In genomic region chr14:101630056-101630960, GRCh38 we compare ENCODE assay signal across 16 cellular contexts.
DNase-seq lines count a peak whose midpoint lies in the region; ATAC-seq, FAIRE-seq and TF ChIP-seq lines count a peak whose summit lies in the region.
"Had no signal": no experiment of that assay in that cellular context is flagged by ENCODE, and none has a peak within 500 bp of the region (broad histone marks: within the 10 kb centered on the region; RNA-seq: fewer than 3 reads in every experiment).

No MANE protein-coding gene starts in this region.

- no peak overlapping the region for H3K4me3 ChIP-seq in K562
- H3K4me3 ChIP-seq in neural cell (ENCODE audit: low read length): peak overlapping the region; percentile 38
- H3K4me3 ChIP-seq: BLaER1, GM12878, GM23338 had no signal

- BruUV-seq in K562 (replicated peaks; lab: Mats Ljungman, UMichigan): no TSS peak

- H2AFZ ChIP-seq in K562 (ENCODE audit: low read depth, low read length) (no peak overlapping the region), neural cell (ENCODE audit: low read depth, low read length) (no peak overlapping the region)
- H2AFZ ChIP-seq: GM23338 had no signal

- H3K4me1 ChIP-seq in K562 (replicated peaks in 1 of 2; ENCODE audit: control insufficient read depth in 2 of 2, insufficient read depth in 2 of 2, low read length in 2 of 2): peaks cover 6 to 25% of the 10 kb centered on the region in 2 experiments; a peak in 4 of 5 replicates

- TF ChIP-seq EP300 in K562 (IDR thresholded peaks at IDR 0.05; ENCODE audit: low read length) (no peak), neural cell (conservative IDR thresholded peaks at IDR 0.05; ENCODE audit: poor library complexity, severe bottlenecking) (no peak)

- ATAC-seq in K562: no peak
- no peak for ATAC-seq in stimulated activated naive CD8-positive, alpha-beta T cell treated with anti-CD3 and anti-CD28 coated beads, Interleukin-15, amount 100 ng/mL, for 72 hours
- ATAC-seq in GM19351 (IDR thresholded peaks at IDR 0.05; ENCODE audit: unreplicated experiment): no peak
- ATAC-seq: GM12878, GM23338 had no signal

- no peak overlapping the region for H3K4me3 Mint-ChIP-seq in stimulated activated naive CD8-positive, alpha-beta T cell treated with anti-CD3 and anti-CD28 coated beads, Interleukin-15, amount 100 ng/mL, for 72 hours
- H3K4me3 Mint-ChIP-seq: CD4-positive, CD25-positive, alpha-beta regulatory T cell; GM23338; H9 had no signal

- H3K36me3 ChIP-seq in K562 (ENCODE audit: control insufficient read depth, insufficient read depth, low read length) (no peaks in the 10 kb centered on the region), neural cell (ENCODE audit: insufficient read depth, low read length) (no peaks in the 10 kb centered on the region)
- H3K36me3 ChIP-seq: BLaER1 had no signal

- H3K4me1 Mint-ChIP-seq in stimulated activated naive CD8-positive, alpha-beta T cell treated with anti-CD3 and anti-CD28 coated beads, Interleukin-15, amount 100 ng/mL, for 72 hours: peaks cover 13% of the 10 kb centered on the region

- H3K9ac ChIP-seq in K562 (ENCODE audit: insufficient read depth in 1 of 2, low read depth in 2 of 2, low read length in 2 of 2): no peak overlapping the region
- peak overlapping the region; percentile 41 for H3K9ac ChIP-seq in neural cell (ENCODE audit: low read length)
- H3K9ac ChIP-seq: BLaER1 had no signal

- H3F3A ChIP-seq in neural cell (ENCODE audit: insufficient read depth, low read length, poor library complexity, severe bottlenecking): peaks cover 5% of the 10 kb centered on the region

- H3K4me2 ChIP-seq in K562 (ENCODE audit: insufficient read depth, low read length) (no peak overlapping the region), neural cell (ENCODE audit: low read length) (peak overlapping the region; percentile 37)
- H3K4me2 ChIP-seq: BLaER1, GM23338 had no signal

- intact Hi-C loops in K562 (cut with micrococcal nuclease): no loop called here

- no peak for TF ChIP-seq POLR2A in K562 (conservative IDR thresholded peaks at IDR 0.05)

- no peaks in the 10 kb centered on the region for H3K9me2 ChIP-seq in neural cell (ENCODE audit: insufficient read depth, low read length)

- H3K27ac ChIP-seq in K562 (ENCODE audit: extremely low read depth, low read depth, low read length) (no peak overlapping the region), neural cell (ENCODE audit: low read length) (peak overlapping the region; percentile 77)
- H3K27ac ChIP-seq: BLaER1 had no signal

- no peaks in the 10 kb centered on the region for H3K79me2 ChIP-seq in K562 (ENCODE audit: control insufficient read depth, insufficient read depth, low read length)
- no peaks in the 10 kb centered on the region for H3K79me2 ChIP-seq in neural cell (replicated peaks; ENCODE audit: insufficient read depth, low read length)

- H3K27me3 ChIP-seq in K562 (ENCODE audit: control insufficient read depth in 2 of 2, insufficient read depth in 2 of 2, low read length in 2 of 2) (no peaks in the 10 kb centered on the region), neural cell (ENCODE audit: insufficient read depth, low read depth, low read length) (no peaks in the 10 kb centered on the region)

- H3K9me1 ChIP-seq in K562 (ENCODE audit: control insufficient read depth, insufficient read depth, low read length): peaks cover 2% of the 10 kb centered on the region

- FAIRE-seq in K562 (lab: Jason Lieb, UNC) (no peak), HTR-8/SVneo (lab: Jason Lieb, UNC) (no peak)
- FAIRE-seq: A204.1, GM12878, HepG2 had no signal

- TF ChIP-seq CTCF in K562 (IDR thresholded peaks at IDR 0.05 in 2 of 3, conservative IDR thresholded peaks at IDR 0.05 in 1 of 3; ENCODE audit: insufficient read depth in 2 of 3, low read depth in 1 of 3, low read length in 3 of 3) (no peak), neural cell (IDR thresholded peaks at IDR 0.05; ENCODE audit: poor library complexity, severe bottlenecking) (no peak)

- in situ Hi-C loops in K562 (cut with MboI): loop anchor here (25.0 kb wide), 1 partner anchor 718 kb away; the partner anchor contains the start of gene RTL1

- CTCF ChIA-PET in K562 (lab: Yijun Ruan, JAX; ENCODE audit: low intra/inter-chr PET ratio): no interaction called here

- DNase-seq in Ammon's horn (ENCODE audit: low spot score): peak; percentile 22
- peak; percentile 11 for DNase-seq in COLO829 (ENCODE audit: low spot score)
- no peak for DNase-seq in K562 (ENCODE audit: extremely low read depth in 1 of 4, low spot score in 3 of 4)
- no peak for DNase-seq in cerebellar nuclear complex (lab: John Stamatoyannopoulos, UW)
- no peak for DNase-seq in stimulated activated naive CD8-positive, alpha-beta T cell treated with anti-CD3 and anti-CD28 coated beads, Interleukin-15, amount 100 ng/mL, for 72 hours
- no peak for DNase-seq in HTR-8/SVneo (ENCODE audit: insufficient read length, low spot score)
- DNase-seq: CD4-positive, CD25-positive, alpha-beta regulatory T cell; DMS79; H9 had no signal

- no peaks in the 10 kb centered on the region for H3K9me3 Mint-ChIP-seq in stimulated activated naive CD8-positive, alpha-beta T cell treated with anti-CD3 and anti-CD28 coated beads, Interleukin-15, amount 100 ng/mL, for 72 hours
- H3K9me3 Mint-ChIP-seq: GM23338 had no signal

- POLR2A ChIA-PET in K562 (lab: Yijun Ruan, JAX): no interaction called here

- WGBS in K562 (ENCODE audit: insufficient coverage, low coverage, missing lambda C conversion rate): 79% methylated on average over 20 of the region's 22 CpGs

- H3K9me3 ChIP-seq in K562 (replicated peaks; ENCODE audit: control insufficient read depth, insufficient read depth, low read depth, low read length) (no peaks in the 10 kb centered on the region), neural cell (ENCODE audit: low read length) (no peaks in the 10 kb centered on the region)

- H4K20me1 ChIP-seq in K562 (replicated peaks; ENCODE audit: control insufficient read depth, insufficient read depth, low read length) (no peaks in the 10 kb centered on the region), neural cell (ENCODE audit: insufficient read depth) (no peaks in the 10 kb centered on the region)
- H4K20me1 ChIP-seq: BLaER1 had no signal

- H3K27me3 Mint-ChIP-seq in stimulated activated naive CD8-positive, alpha-beta T cell treated with anti-CD3 and anti-CD28 coated beads, Interleukin-15, amount 100 ng/mL, for 72 hours: peaks cover 23% of the 10 kb centered on the region

- no peak overlapping the region for H3K27ac Mint-ChIP-seq in stimulated activated naive CD8-positive, alpha-beta T cell treated with anti-CD3 and anti-CD28 coated beads, Interleukin-15, amount 100 ng/mL, for 72 hours
- H3K27ac Mint-ChIP-seq: GM23338, H9 had no signal

- no peak for TF ChIP-seq RAD21 in K562 (CRISPR knock-in tag; conservative IDR thresholded peaks at IDR 0.05 in 1 of 2, IDR thresholded peaks at IDR 0.05 in 1 of 2)
- TF ChIP-seq RAD21 in neural cell (conservative IDR thresholded peaks at IDR 0.05): no peak

TF ChIP-seq in K562, 482 proteins besides CTCF, POLR2A, EP300 and RAD21:
- TF ChIP-seq SIN3B (IDR thresholded peaks at IDR 0.05; ENCODE audit: low read depth): no peak
- TF ChIP-seq CREB3L1 (IDR thresholded peaks at IDR 0.05; ENCODE audit: borderline replicate concordance, low read depth): no peak
- TF ChIP-seq ETV1 (tag; conservative IDR thresholded peaks at IDR 0.05; ENCODE audit: low read depth): no peak
- TF ChIP-seq MYNN (IDR thresholded peaks at IDR 0.05): no peak
- no peak for TF ChIP-seq MYNN (CRISPR knock-in tag; IDR thresholded peaks at IDR 0.05)
- TF ChIP-seq ZSCAN32 (CRISPR knock-in tag; IDR thresholded peaks at IDR 0.05): no peak
- TF ChIP-seq RBM34 (IDR thresholded peaks at IDR 0.05; ENCODE audit: borderline replicate concordance, insufficient read depth, low read length): no peak
- TF ChIP-seq RFX1 (IDR thresholded peaks at IDR 0.05): peak; percentile 78
- TF ChIP-seq BDP1 (IDR thresholded peaks at IDR 0.05; ENCODE audit: insufficient read depth, insufficient read length): no peak
- TF ChIP-seq FOXK2 (conservative IDR thresholded peaks at IDR 0.05 in 1 of 2, IDR thresholded peaks at IDR 0.05 in 1 of 2; ENCODE audit: low read depth in 2 of 2): no peak

TF ChIP-seq in neural cell, 6 proteins besides CTCF, POLR2A, EP300 and RAD21:
- TF ChIP-seq REST (IDR thresholded peaks at IDR 0.05; ENCODE audit: borderline replicate concordance) (peak; percentile 16), POLR2AphosphoS5 (IDR thresholded peaks at IDR 0.05) (peak; percentile 51), EZH2 (IDR thresholded peaks at IDR 0.05; ENCODE audit: borderline replicate concordance, insufficient read depth, low read length, poor library complexity, severe bottlenecking) (no peak), MXI1 (conservative IDR thresholded peaks at IDR 0.05; ENCODE audit: poor library complexity, severe bottlenecking) (peak; percentile 25), SMC3 (conservative IDR thresholded peaks at IDR 0.05; ENCODE audit: poor library complexity) (no peak), TAF1 (IDR thresholded peaks at IDR 0.05; ENCODE audit: low read depth) (no peak)

Comparison
In these comparisons a context has a peak if more than half of its experiments do, and no peak if none do; other contexts are left out.
1. DNase-seq: peak in Ammon's horn (single experiment) and COLO829 (single experiment); none in K562 (0 of 4), cerebellar nuclear complex (0 of 2), stimulated activated naive CD8-positive, alpha-beta T cell treated with anti-CD3 and anti-CD28 coated beads, Interleukin-15, amount 100 ng/mL, for 72 hours (0 of 2) and HTR-8/SVneo (single experiment).